In the genomic region with DNA sequence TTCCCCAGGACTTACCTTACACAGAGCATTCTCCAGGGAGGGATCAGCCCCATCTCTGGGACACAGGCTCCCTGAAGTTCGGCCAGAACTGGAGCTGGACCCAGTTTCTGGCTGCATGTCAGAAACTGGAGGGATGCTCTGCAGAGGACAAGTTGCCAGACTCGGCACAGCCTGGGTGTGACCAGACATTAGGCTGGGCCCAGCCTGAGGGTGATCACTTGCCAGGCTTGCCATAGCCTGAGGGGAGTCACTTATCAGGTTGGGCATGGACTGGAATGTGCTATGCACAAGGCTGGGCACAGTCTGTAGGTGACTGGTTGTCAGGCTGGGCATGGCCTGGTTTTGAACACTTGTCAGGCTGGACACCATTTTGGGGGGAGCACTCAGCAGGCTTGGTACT, we compare ENCODE assay signal across 26 cellular contexts. TPM values are rescaled to one million over a fixed set of nuclear protein-coding genes. Genes with fewer than 3 reads are reported as not detected.
"Had no signal": no experiment of that assay in that cellular context is flagged by ENCODE, and none has a peak within 500 bp of the region (broad histone marks: within the 10 kb centered on the region; RNA-seq: fewer than 3 reads in every experiment).

No MANE protein-coding gene starts in this region.

- H3K9me3 ChIP-seq: Peyer's patch had no signal

- H3K27me3 ChIP-seq: brain microvascular endothelial cell, Peyer's patch had no signal

- H3K4me3 ChIP-seq: Peyer's patch had no signal

- H3K27ac ChIP-seq: brain microvascular endothelial cell, KMS-11, Peyer's patch, RWPE1 had no signal

- H3K4me1 ChIP-seq: Peyer's patch had no signal

- DNase-seq: activated B cell treated with CpG ODN at 0.5 μM for 24 hours; activated CD4-positive, alpha-beta memory T cell treated with anti-CD3 and anti-CD28 coated beads for 36 hours; activated CD4-positive, alpha-beta T cell treated with anti-CD3 and anti-CD28 coated beads for 1 hour; activated CD4-positive, alpha-beta T cell treated with anti-CD3 and anti-CD28 coated beads, Interleukin-2, amount 10 ng/mL, durations not matched to agents 24 days and 14 days; activated CD8-positive, alpha-beta memory T cell treated with anti-CD3 and anti-CD28 coated beads for 24 hours; activated effector memory CD4-positive, alpha-beta T cell treated with anti-CD3 and anti-CD28 coated beads, Interleukin-2, amount 50 U/mL, for 16 hours; activated naive CD4-positive, alpha-beta T cell treated with Interleukin-2 at 50 U/mL for 16 hours; activated naive CD8-positive, alpha-beta T cell treated with anti-CD3 and anti-CD28 coated beads, Interleukin-2, amount 50 U/mL, for 24 hours; activated T-cell treated with anti-CD3 and anti-CD28 coated beads, Interleukin-2, amount 50 U/mL, for 4 hours; amygdala; brain microvascular endothelial cell; NCI-H1092; NCI-H1417 treated with DMSO at 0.1 percent for 48 hours; NCI-H1694; NCI-H2029 treated with DMSO at 0.1 percent for 48 hours; NCI-H510A treated with DMSO at 0.1 percent for 48 hours; NCI-H69; NK-92 treated with Interleukin-12 subunit alpha and Interleukin-12 subunit beta, amount 100 ng/mL, for 24 hours; Peyer's patch; SHP77 treated with DMSO at 0.1 percent for 48 hours; T-helper 9 cell had no signal

- ATAC-seq: activated naive CD4-positive, alpha-beta T cell treated with anti-CD3 and anti-CD28 coated beads, Interleukin-2, amount 50 U/mL, for 72 hours; activated naive CD8-positive, alpha-beta T cell treated with anti-CD3 and anti-CD28 coated beads, Interleukin-2, amount 50 U/mL, for 24 hours; activated T-cell treated with anti-CD3 and anti-CD28 coated beads, Interleukin-2, amount 50 U/mL, for 4 hours; HepG2 had no signal

RNA-seq across cellular contexts. Expression of gene STK33, which starts 30.7 kb away (rescaled TPM):
- total RNA-seq: SK-MEL-5 had no signal
